Comparison of ENCODE assay signal across 1 cellular context in the genomic region with DNA sequence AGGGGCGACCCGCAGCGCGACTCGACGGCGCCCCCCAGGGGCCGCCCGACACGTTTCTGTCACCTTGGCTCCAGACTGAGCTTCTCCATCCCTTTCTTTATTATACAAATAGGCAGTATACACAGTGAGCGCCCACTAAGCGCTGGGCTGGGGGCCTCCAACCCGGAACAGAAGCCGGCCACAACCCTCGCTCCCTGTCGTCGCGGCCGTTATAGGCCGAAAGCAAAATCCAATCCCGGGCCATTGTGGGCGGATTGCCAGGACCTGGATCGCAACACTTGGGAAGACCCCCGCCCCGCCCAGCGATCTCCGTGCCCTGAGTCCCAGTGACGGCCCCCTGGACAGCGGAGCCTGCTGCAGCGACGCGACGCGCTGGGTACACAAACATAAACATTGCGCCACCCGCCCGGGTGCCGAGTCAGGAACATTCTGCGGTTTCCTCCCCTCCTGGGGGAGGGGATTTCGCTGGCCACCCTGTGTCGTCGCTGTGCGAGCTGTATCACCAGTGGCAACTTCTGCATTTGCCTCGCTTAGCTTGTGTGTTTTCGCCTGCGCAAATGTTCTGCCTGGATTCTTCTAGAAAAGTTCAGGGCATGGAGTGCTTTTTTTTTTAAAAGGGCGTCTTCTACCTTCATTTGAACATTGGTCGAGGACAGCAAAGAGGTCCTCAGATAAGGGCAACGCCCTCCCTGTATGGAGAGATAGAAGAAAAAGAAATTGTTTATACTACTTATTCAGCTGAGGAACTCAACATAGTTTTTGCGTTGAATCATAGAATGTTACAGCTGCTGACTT.
TF ChIP-seq lines count a peak whose summit lies in the region.

No MANE protein-coding gene starts in this region.

TF ChIP-seq in HepG2, 621 proteins besides CTCF, POLR2A, EP300 and RAD21 (continued from another document and continues in another):
- TF ChIP-seq, protein P1, sequence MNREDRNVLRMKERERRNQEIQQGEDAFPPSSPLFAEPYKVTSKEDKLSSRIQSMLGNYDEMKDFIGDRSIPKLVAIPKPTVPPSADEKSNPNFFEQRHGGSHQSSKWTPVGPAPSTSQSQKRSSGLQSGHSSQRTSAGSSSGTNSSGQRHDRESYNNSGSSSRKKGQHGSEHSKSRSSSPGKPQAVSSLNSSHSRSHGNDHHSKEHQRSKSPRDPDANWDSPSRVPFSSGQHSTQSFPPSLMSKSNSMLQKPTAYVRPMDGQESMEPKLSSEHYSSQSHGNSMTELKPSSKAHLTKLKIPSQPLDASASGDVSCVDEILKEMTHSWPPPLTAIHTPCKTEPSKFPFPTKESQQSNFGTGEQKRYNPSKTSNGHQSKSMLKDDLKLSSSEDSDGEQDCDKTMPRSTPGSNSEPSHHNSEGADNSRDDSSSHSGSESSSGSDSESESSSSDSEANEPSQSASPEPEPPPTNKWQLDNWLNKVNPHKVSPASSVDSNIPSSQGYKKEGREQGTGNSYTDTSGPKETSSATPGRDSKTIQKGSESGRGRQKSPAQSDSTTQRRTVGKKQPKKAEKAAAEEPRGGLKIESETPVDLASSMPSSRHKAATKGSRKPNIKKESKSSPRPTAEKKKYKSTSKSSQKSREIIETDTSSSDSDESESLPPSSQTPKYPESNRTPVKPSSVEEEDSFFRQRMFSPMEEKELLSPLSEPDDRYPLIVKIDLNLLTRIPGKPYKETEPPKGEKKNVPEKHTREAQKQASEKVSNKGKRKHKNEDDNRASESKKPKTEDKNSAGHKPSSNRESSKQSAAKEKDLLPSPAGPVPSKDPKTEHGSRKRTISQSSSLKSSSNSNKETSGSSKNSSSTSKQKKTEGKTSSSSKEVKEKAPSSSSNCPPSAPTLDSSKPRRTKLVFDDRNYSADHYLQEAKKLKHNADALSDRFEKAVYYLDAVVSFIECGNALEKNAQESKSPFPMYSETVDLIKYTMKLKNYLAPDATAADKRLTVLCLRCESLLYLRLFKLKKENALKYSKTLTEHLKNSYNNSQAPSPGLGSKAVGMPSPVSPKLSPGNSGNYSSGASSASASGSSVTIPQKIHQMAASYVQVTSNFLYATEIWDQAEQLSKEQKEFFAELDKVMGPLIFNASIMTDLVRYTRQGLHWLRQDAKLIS (CRISPR knock-in tag; IDR thresholded peaks at IDR 0.05): no peak
- TF ChIP-seq, protein P2, sequence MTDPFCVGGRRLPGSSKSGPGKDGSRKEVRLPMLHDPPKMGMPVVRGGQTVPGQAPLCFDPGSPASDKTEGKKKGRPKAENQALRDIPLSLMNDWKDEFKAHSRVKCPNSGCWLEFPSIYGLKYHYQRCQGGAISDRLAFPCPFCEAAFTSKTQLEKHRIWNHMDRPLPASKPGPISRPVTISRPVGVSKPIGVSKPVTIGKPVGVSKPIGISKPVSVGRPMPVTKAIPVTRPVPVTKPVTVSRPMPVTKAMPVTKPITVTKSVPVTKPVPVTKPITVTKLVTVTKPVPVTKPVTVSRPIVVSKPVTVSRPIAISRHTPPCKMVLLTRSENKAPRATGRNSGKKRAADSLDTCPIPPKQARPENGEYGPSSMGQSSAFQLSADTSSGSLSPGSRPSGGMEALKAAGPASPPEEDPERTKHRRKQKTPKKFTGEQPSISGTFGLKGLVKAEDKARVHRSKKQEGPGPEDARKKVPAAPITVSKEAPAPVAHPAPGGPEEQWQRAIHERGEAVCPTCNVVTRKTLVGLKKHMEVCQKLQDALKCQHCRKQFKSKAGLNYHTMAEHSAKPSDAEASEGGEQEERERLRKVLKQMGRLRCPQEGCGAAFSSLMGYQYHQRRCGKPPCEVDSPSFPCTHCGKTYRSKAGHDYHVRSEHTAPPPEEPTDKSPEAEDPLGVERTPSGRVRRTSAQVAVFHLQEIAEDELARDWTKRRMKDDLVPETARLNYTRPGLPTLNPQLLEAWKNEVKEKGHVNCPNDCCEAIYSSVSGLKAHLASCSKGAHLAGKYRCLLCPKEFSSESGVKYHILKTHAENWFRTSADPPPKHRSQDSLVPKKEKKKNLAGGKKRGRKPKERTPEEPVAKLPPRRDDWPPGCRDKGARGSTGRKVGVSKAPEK (CRISPR knock-in tag; IDR thresholded peaks at IDR 0.05; ENCODE audit: borderline replicate concordance): peak; percentile 48; the same call in 1 of the 2 replicates
- TF ChIP-seq, protein P3, sequence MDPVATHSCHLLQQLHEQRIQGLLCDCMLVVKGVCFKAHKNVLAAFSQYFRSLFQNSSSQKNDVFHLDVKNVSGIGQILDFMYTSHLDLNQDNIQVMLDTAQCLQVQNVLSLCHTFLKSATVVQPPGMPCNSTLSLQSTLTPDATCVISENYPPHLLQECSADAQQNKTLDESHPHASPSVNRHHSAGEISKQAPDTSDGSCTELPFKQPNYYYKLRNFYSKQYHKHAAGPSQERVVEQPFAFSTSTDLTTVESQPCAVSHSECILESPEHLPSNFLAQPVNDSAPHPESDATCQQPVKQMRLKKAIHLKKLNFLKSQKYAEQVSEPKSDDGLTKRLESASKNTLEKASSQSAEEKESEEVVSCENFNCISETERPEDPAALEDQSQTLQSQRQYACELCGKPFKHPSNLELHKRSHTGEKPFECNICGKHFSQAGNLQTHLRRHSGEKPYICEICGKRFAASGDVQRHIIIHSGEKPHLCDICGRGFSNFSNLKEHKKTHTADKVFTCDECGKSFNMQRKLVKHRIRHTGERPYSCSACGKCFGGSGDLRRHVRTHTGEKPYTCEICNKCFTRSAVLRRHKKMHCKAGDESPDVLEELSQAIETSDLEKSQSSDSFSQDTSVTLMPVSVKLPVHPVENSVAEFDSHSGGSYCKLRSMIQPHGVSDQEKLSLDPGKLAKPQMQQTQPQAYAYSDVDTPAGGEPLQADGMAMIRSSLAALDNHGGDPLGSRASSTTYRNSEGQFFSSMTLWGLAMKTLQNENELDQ (CRISPR knock-in tag; IDR thresholded peaks at IDR 0.05; ENCODE audit: borderline replicate concordance): no peak
- TF ChIP-seq SMAD3 (CRISPR knock-in tag; IDR thresholded peaks at IDR 0.05): peak; percentile 98
- TF ChIP-seq, protein P4, sequence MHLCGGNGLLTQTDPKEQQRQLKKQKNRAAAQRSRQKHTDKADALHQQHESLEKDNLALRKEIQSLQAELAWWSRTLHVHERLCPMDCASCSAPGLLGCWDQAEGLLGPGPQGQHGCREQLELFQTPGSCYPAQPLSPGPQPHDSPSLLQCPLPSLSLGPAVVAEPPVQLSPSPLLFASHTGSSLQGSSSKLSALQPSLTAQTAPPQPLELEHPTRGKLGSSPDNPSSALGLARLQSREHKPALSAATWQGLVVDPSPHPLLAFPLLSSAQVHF (CRISPR knock-in tag; IDR thresholded peaks at IDR 0.05): peak; percentile 65; the same call in 1 of the 2 replicates
- TF ChIP-seq BCL6 (CRISPR knock-in tag; IDR thresholded peaks at IDR 0.05): peak; percentile 96
- peak; percentile 85 for TF ChIP-seq MEIS1 (CRISPR knock-in tag; IDR thresholded peaks at IDR 0.05; ENCODE audit: borderline replicate concordance)
- TF ChIP-seq NKX3-1 (CRISPR knock-in tag; IDR thresholded peaks at IDR 0.05): peak; percentile 73; the same call in 1 of the 2 replicates
- TF ChIP-seq, protein P5, sequence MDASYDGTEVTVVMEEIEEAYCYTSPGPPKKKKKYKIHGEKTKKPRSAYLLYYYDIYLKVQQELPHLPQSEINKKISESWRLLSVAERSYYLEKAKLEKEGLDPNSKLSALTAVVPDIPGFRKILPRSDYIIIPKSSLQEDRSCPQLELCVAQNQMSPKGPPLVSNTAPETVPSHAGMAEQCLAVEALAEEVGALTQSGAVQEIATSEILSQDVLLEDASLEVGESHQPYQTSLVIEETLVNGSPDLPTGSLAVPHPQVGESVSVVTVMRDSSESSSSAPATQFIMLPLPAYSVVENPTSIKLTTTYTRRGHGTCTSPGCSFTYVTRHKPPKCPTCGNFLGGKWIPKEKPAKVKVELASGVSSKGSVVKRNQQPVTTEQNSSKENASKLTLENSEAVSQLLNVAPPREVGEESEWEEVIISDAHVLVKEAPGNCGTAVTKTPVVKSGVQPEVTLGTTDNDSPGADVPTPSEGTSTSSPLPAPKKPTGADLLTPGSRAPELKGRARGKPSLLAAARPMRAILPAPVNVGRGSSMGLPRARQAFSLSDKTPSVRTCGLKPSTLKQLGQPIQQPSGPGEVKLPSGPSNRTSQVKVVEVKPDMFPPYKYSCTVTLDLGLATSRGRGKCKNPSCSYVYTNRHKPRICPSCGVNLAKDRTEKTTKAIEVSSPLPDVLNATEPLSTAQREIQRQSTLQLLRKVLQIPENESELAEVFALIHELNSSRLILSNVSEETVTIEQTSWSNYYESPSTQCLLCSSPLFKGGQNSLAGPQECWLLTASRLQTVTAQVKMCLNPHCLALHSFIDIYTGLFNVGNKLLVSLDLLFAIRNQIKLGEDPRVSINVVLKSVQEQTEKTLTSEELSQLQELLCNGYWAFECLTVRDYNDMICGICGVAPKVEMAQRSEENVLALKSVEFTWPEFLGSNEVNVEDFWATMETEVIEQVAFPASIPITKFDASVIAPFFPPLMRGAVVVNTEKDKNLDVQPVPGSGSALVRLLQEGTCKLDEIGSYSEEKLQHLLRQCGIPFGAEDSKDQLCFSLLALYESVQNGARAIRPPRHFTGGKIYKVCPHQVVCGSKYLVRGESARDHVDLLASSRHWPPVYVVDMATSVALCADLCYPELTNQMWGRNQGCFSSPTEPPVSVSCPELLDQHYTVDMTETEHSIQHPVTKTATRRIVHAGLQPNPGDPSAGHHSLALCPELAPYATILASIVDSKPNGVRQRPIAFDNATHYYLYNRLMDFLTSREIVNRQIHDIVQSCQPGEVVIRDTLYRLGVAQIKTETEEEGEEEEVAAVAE (CRISPR knock-in tag; IDR thresholded peaks at IDR 0.05; ENCODE audit: borderline replicate concordance): peak; percentile 88
- no peak for TF ChIP-seq ZNF17 (CRISPR knock-in tag; IDR thresholded peaks at IDR 0.05)
- peak; percentile 87; the same call in 1 of the 2 replicates for TF ChIP-seq ZNF788 (CRISPR knock-in tag; IDR thresholded peaks at IDR 0.05; ENCODE audit: borderline replicate concordance)
- peak; percentile 99 for TF ChIP-seq FOXJ3 (CRISPR knock-in tag; IDR thresholded peaks at IDR 0.05; ENCODE audit: borderline replicate concordance)
- peak; percentile 85 for TF ChIP-seq TP53 (CRISPR knock-in tag; conservative IDR thresholded peaks at IDR 0.05)
- no peak for TF ChIP-seq ZKSCAN5 (CRISPR knock-in tag; IDR thresholded peaks at IDR 0.05)
- peak; percentile 78; the same call in 1 of the 2 replicates for TF ChIP-seq DMAP1 (CRISPR knock-in tag; IDR thresholded peaks at IDR 0.05)
- TF ChIP-seq MBNL3 (CRISPR knock-in tag; conservative IDR thresholded peaks at IDR 0.05): no peak
- TF ChIP-seq SIN3B (IDR thresholded peaks at IDR 0.05; ENCODE audit: low read length): no peak
- TF ChIP-seq, protein P6, sequence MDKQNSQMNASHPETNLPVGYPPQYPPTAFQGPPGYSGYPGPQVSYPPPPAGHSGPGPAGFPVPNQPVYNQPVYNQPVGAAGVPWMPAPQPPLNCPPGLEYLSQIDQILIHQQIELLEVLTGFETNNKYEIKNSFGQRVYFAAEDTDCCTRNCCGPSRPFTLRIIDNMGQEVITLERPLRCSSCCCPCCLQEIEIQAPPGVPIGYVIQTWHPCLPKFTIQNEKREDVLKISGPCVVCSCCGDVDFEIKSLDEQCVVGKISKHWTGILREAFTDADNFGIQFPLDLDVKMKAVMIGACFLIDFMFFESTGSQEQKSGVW (CRISPR knock-in tag; IDR thresholded peaks at IDR 0.05; ENCODE audit: borderline replicate concordance): no peak
- TF ChIP-seq CHCHD3 (CRISPR knock-in tag; IDR thresholded peaks at IDR 0.05): no peak
- peak; percentile 65 for TF ChIP-seq ZNF776 (CRISPR knock-in tag; IDR thresholded peaks at IDR 0.05)
- peak; percentile 75; the same call in 1 of the 2 replicates for TF ChIP-seq AKAP8 (CRISPR knock-in tag; IDR thresholded peaks at IDR 0.05)
- TF ChIP-seq ZSCAN22 (CRISPR knock-in tag; IDR thresholded peaks at IDR 0.05): no peak
- no peak for TF ChIP-seq ZSCAN29 (CRISPR knock-in tag; conservative IDR thresholded peaks at IDR 0.05)
- no peak; the same call in 1 of the 2 replicates for TF ChIP-seq SETDB1 (CRISPR knock-in tag; IDR thresholded peaks at IDR 0.05; ENCODE audit: borderline replicate concordance)
- TF ChIP-seq ZNF747 (CRISPR knock-in tag; IDR thresholded peaks at IDR 0.05; ENCODE audit: borderline replicate concordance): peak; percentile 80
- TF ChIP-seq ZC3H4 (CRISPR knock-in tag; IDR thresholded peaks at IDR 0.05; ENCODE audit: borderline replicate concordance): no peak
- no peak; the same call in 1 of the 2 replicates for TF ChIP-seq ZNF557 (CRISPR knock-in tag; IDR thresholded peaks at IDR 0.05)
- TF ChIP-seq, protein P7, sequence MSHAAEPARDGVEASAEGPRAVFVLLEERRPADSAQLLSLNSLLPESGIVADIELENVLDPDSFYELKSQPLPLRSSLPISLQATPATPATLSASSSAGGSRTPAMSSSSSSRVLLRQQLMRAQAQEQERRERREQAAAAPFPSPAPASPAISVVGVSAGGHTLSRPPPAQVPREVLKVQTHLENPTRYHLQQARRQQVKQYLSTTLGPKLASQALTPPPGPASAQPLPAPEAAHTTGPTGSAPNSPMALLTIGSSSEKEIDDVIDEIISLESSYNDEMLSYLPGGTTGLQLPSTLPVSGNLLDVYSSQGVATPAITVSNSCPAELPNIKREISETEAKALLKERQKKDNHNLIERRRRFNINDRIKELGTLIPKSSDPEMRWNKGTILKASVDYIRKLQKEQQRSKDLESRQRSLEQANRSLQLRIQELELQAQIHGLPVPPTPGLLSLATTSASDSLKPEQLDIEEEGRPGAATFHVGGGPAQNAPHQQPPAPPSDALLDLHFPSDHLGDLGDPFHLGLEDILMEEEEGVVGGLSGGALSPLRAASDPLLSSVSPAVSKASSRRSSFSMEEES (CRISPR knock-in tag; IDR thresholded peaks at IDR 0.05): peak; percentile 77
- peak; percentile 58; the same call in 1 of the 2 replicates for TF ChIP-seq ZNF670 (CRISPR knock-in tag; IDR thresholded peaks at IDR 0.05; ENCODE audit: borderline replicate concordance)
- no peak for TF ChIP-seq ZNF678 (CRISPR knock-in tag; IDR thresholded peaks at IDR 0.05)
- TF ChIP-seq, protein P8, sequence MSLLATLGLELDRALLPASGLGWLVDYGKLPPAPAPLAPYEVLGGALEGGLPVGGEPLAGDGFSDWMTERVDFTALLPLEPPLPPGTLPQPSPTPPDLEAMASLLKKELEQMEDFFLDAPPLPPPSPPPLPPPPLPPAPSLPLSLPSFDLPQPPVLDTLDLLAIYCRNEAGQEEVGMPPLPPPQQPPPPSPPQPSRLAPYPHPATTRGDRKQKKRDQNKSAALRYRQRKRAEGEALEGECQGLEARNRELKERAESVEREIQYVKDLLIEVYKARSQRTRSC (CRISPR knock-in tag; IDR thresholded peaks at IDR 0.05; ENCODE audit: low read depth): no peak
- no peak for TF ChIP-seq CC2D1A (CRISPR knock-in tag; IDR thresholded peaks at IDR 0.05)
- no peak for TF ChIP-seq ISX (CRISPR knock-in tag; conservative IDR thresholded peaks at IDR 0.05)
- TF ChIP-seq, protein P9, sequence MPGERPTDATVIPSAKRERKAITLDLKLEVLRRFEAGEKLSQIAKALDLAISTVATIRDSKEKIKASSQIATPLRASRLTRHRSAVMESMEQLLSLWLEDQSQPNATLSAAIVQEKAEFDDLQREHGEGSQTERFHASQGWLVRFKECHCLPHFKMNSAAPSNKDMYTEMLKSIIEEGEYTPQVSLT (CRISPR knock-in tag; IDR thresholded peaks at IDR 0.05; ENCODE audit: borderline replicate concordance, low read depth): no peak
- TF ChIP-seq, protein P10, sequence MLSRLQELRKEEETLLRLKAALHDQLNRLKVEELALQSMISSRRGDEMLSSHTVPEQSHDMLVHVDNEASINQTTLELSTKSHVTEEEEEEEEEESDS (CRISPR knock-in tag; IDR thresholded peaks at IDR 0.05; ENCODE audit: borderline replicate concordance): no peak
- TF ChIP-seq CAMTA2 (CRISPR knock-in tag; IDR thresholded peaks at IDR 0.05; ENCODE audit: borderline replicate concordance): 0 out of 2 replicates have a peak, but pooled peaks have one; percentile 18
- no peak for TF ChIP-seq ZBTB42 (CRISPR knock-in tag; IDR thresholded peaks at IDR 0.05)
- TF ChIP-seq NCOR1 (IDR thresholded peaks at IDR 0.05; ENCODE audit: borderline replicate concordance, low read length): peak; percentile 91; the same call in 1 of the 2 replicates
